24 cellular contexts compared by ENCODE assay signal in the genomic region with DNA sequence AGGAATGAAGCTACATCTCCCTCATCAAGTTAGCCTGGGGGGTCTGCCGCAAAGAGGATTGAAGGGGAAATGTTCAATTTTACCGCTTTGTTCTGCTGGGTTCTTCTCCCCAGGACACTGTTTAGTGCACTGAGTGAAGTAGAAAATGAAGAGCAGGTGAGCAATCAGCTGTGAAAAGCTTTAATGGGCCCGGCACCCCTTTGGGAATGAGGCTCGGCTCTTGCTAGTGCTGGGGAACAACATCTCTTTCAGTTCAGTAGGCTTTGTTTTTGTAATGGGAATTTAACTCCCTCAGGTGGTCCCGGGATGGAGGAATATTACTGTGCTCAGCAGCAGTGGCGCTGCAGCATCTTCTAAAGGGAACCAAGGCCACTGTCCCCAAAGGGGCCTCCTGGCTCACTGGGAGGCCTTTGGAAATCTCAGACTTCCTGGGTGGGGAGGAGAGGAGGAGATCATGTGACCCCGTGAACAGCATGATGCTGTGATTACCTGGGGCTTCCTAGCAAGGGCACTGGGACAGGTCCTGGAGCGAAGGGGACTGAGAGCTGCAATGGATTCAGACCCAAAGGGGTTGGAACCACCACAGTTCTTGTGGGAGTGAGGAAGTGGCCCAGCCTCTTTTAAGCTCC.
DNase-seq lines count a peak whose midpoint lies in the region; ATAC-seq and TF ChIP-seq lines count a peak whose summit lies in the region.
"Had no signal": no experiment of that assay in that cellular context is flagged by ENCODE, and none has a peak within 500 bp of the region (broad histone marks: within the 10 kb centered on the region; RNA-seq: fewer than 3 reads in every experiment).

No MANE protein-coding gene starts in this region.

- no peak overlapping the region for H4K8ac ChIP-seq in trophoblast cell (ENCODE audit: low read depth, low read length)

- peak overlapping the region; percentile 25 for H3K27ac Mint-ChIP-seq in memory B cell
- H3K27ac Mint-ChIP-seq: activated naive CD8-positive, alpha-beta T cell; activated T-helper 17 cell treated with anti-CD3 and anti-CD28 coated beads, Interleukin-2, amount 50 U/mL, for 72 hours; CD8-positive, alpha-beta T cell; T-helper 2 cell treated with Interferon-gamma antibody and Interleukin-4, amounts not matched to agents 5 μg/mL and 100 μg/mL, for 36 hours had no signal

- no peak overlapping the region for H3K14ac ChIP-seq in trophoblast cell (ENCODE audit: low read length)

- H3K27me3 Mint-ChIP-seq in memory B cell = no peaks in the 10 kb centered on the region
- H3K27me3 Mint-ChIP-seq in activated T-cell treated with anti-CD3 and anti-CD28 coated beads, Interleukin-2, amount 50 U/mL, for 4 hours (ENCODE audit: low read depth) = peaks cover 3% of the 10 kb centered on the region

- no peak overlapping the region for H3K4me2 ChIP-seq in trophoblast cell (ENCODE audit: low read length)

- TF ChIP-seq RAD21 in Ishikawa (IDR thresholded peaks at IDR 0.05; ENCODE audit: low read depth) = no peak

- H2AK5ac ChIP-seq in trophoblast cell (ENCODE audit: low read length) = no peak overlapping the region

- H3K36me3 ChIP-seq in trophoblast cell (ENCODE audit: control insufficient read depth in 1 of 2, insufficient read depth in 2 of 2, low read length in 2 of 2) = no peaks in the 10 kb centered on the region
- H3K36me3 ChIP-seq: right atrium auricular region, stomach, transverse colon had no signal

- H3K9me3 ChIP-seq in trophoblast cell (ENCODE audit: insufficient read depth, low read depth, low read length) = no peaks in the 10 kb centered on the region
- H3K9me3 ChIP-seq: transverse colon had no signal

- no peak for TF ChIP-seq EP300 in Ishikawa (IDR thresholded peaks at IDR 0.05; ENCODE audit: borderline replicate concordance)

- no peak overlapping the region for H4K91ac ChIP-seq in trophoblast cell (ENCODE audit: low read depth, low read length)

- H3K36me3 Mint-ChIP-seq in memory B cell = peaks cover 7% of the 10 kb centered on the region
- no peaks in the 10 kb centered on the region for H3K36me3 Mint-ChIP-seq in activated T-cell treated with anti-CD3 and anti-CD28 coated beads, Interleukin-2, amount 50 U/mL, for 4 hours (ENCODE audit: insufficient read depth)
- H3K36me3 Mint-ChIP-seq: activated naive CD8-positive, alpha-beta T cell; CD8-positive, alpha-beta T cell had no signal

- no peak overlapping the region for H3K4me3 ChIP-seq in trophoblast cell (ENCODE audit: low read depth, low read length)
- H3K4me3 ChIP-seq: lung, right atrium auricular region, stomach, transverse colon had no signal

- no peak overlapping the region for H2BK5ac ChIP-seq in trophoblast cell (ENCODE audit: low read depth, low read length, poor library complexity)

- H3K27ac ChIP-seq in trophoblast cell (ENCODE audit: low read depth, low read length) = no peak overlapping the region
- H3K27ac ChIP-seq: right atrium auricular region, stomach, transverse colon, VCaP had no signal

- WGBS in trophoblast cell (ENCODE audit: extremely low coverage, insufficient coverage, insufficient read length) = no CpG with 5 or more reads among the region's 8 CpGs

- peaks cover 21% of the 10 kb centered on the region for H3K4me1 Mint-ChIP-seq in memory B cell
- no peaks in the 10 kb centered on the region for H3K4me1 Mint-ChIP-seq in activated T-cell treated with anti-CD3 and anti-CD28 coated beads, Interleukin-2, amount 50 U/mL, for 4 hours (ENCODE audit: low read depth)
- H3K4me1 Mint-ChIP-seq: activated T-helper 17 cell treated with anti-CD3 and anti-CD28 coated beads, Interleukin-2, amount 50 U/mL, for 72 hours had no signal

- H3K4me1 ChIP-seq in trophoblast cell (ENCODE audit: control insufficient read depth in 1 of 2, insufficient read depth in 2 of 2, low read length in 2 of 2) = peaks cover 4 to 10% of the 10 kb centered on the region in 2 experiments
- H3K4me1 ChIP-seq: right atrium auricular region had no signal

- H3K18ac ChIP-seq in trophoblast cell (ENCODE audit: low read length) = no peak overlapping the region

- peaks cover 3% of the 10 kb centered on the region for H3K9me3 Mint-ChIP-seq in memory B cell
- H3K9me3 Mint-ChIP-seq in activated T-cell treated with anti-CD3 and anti-CD28 coated beads, Interleukin-2, amount 50 U/mL, for 4 hours = peaks cover 5% of the 10 kb centered on the region

- H2BK12ac ChIP-seq in trophoblast cell (ENCODE audit: low read length) = no peak overlapping the region

- H3K9ac ChIP-seq in trophoblast cell (ENCODE audit: low read length) = no peak overlapping the region

- no peak overlapping the region for H2AFZ ChIP-seq in trophoblast cell (ENCODE audit: insufficient read depth, low read length, poor library complexity)

- H3K27me3 ChIP-seq in trophoblast cell (ENCODE audit: insufficient read depth, low read length) = no peaks in the 10 kb centered on the region
- H3K27me3 ChIP-seq: right atrium auricular region, stomach, transverse colon had no signal

- H3K23ac ChIP-seq in trophoblast cell (ENCODE audit: low read length) = no peak overlapping the region

- H4K12ac ChIP-seq in trophoblast cell (ENCODE audit: low read depth, low read length) = no peak overlapping the region

- H3K4me3 Mint-ChIP-seq in memory B cell = no peak overlapping the region
- H3K4me3 Mint-ChIP-seq in activated T-cell treated with anti-CD3 and anti-CD28 coated beads, Interleukin-2, amount 50 U/mL, for 4 hours = no peak overlapping the region
- H3K4me3 Mint-ChIP-seq: activated naive CD8-positive, alpha-beta T cell; activated T-helper 17 cell treated with anti-CD3 and anti-CD28 coated beads, Interleukin-2, amount 50 U/mL, for 72 hours; CD8-positive, alpha-beta T cell; T-helper 2 cell treated with Interferon-gamma antibody and Interleukin-4, amounts not matched to agents 5 μg/mL and 100 μg/mL, for 36 hours had no signal

- H3K79me2 ChIP-seq in trophoblast cell (ENCODE audit: control insufficient read depth, insufficient read depth, low read length, poor library complexity) = no peaks in the 10 kb centered on the region

- ATAC-seq in memory B cell (ENCODE audit: low read depth) = no peak
- ATAC-seq in activated T-cell treated with anti-CD3 and anti-CD28 coated beads, Interleukin-2, amount 50 U/mL, for 4 hours = no peak
- ATAC-seq: activated T-helper 17 cell treated with anti-CD3 and anti-CD28 coated beads, Interleukin-2, amount 50 U/mL, for 72 hours; CD8-positive, alpha-beta T cell; SK-N-SH treated with all-trans-retinoic acid at 6 μM for 48 hours had no signal

- no peak overlapping the region for H2BK120ac ChIP-seq in trophoblast cell (ENCODE audit: insufficient read depth, low read length, poor library complexity)

- peaks cover 2% of the 10 kb centered on the region for H3K79me1 ChIP-seq in trophoblast cell (ENCODE audit: low read length)

- DNase-seq in ELF-1 (ENCODE audit: low read depth, low spot score) (peak; percentile 56), NCI-H69 (lab: John Stamatoyannopoulos, UW) (peak; percentile 27), memory B cell (ENCODE audit: low spot score in 2 of 2) (no peak), trophoblast cell (no peak), AML-193 (lab: John Stamatoyannopoulos, UW) (no peak), COLO829 (ENCODE audit: low spot score) (no peak)
- DNase-seq in activated T-cell treated with anti-CD3 and anti-CD28 coated beads, Interleukin-2, amount 50 U/mL, for 4 hours = no peak
- DNase-seq: activated CD4-positive, alpha-beta T cell treated with anti-CD3 and anti-CD28 coated beads, Interleukin-2, amount 50 U/mL, for 1 hour; CD8-positive, alpha-beta T cell; cerebellar nuclear complex; DMS153; hypothalamus; NCI-H1105; RPMI8226; stomach; transverse colon had no signal

- no peak overlapping the region for H3K4ac ChIP-seq in trophoblast cell (ENCODE audit: low read depth, low read length)

TF ChIP-seq in Ishikawa, 13 proteins besides CTCF, POLR2A, EP300 and RAD21:
- TF ChIP-seq, protein P1, sequence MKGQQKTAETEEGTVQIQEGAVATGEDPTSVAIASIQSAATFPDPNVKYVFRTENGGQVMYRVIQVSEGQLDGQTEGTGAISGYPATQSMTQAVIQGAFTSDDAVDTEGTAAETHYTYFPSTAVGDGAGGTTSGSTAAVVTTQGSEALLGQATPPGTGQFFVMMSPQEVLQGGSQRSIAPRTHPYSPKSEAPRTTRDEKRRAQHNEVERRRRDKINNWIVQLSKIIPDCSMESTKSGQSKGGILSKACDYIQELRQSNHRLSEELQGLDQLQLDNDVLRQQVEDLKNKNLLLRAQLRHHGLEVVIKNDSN (IDR thresholded peaks at IDR 0.05) = 0 out of 2 replicates have a peak, but pooled peaks have one; percentile 7
- no peak for TF ChIP-seq TCF12 (IDR thresholded peaks at IDR 0.05; ENCODE audit: low read depth)
- no peak for TF ChIP-seq TEAD4 (IDR thresholded peaks at IDR 0.05)
- TF ChIP-seq NFIC (IDR thresholded peaks at IDR 0.05) = no peak
- no peak for TF ChIP-seq CREB1 (IDR thresholded peaks at IDR 0.05; ENCODE audit: low read depth)
TF ChIP-seq in Ishikawa: peak in this region for 1.

Comparison
In these comparisons a context has a peak if more than half of its experiments do, and no peak if none do; other contexts are left out.
1. DNase-seq: peak in ELF-1 (single experiment) and NCI-H69 (single experiment); none in memory B cell (0 of 2), trophoblast cell (0 of 2), AML-193 (0 of 2), COLO829 (single experiment) and activated T-cell treated with anti-CD3 and anti-CD28 coated beads, Interleukin-2, amount 50 U/mL, for 4 hours (single experiment).